In genomic region chr3:155805802-155806618, GRCh38 we compare ENCODE assay signal across 8 cellular contexts. TPM values are rescaled to one million over a fixed set of nuclear protein-coding genes. Genes with fewer than 3 reads are reported as not detected.
DNase-seq lines count a peak whose midpoint lies in the region; ATAC-seq and TF ChIP-seq lines count a peak whose summit lies in the region.

C3orf33 (minus strand) TSS chr3:155806278; CDS start chr3:155806252, 26 bp downstream.

- H3K27me3 ChIP-seq in OCI-LY3 (ENCODE audit: low read depth, low read length) = 0 out of 2 replicates have a peak, but pooled peaks cover 6% of the 10 kb centered on the region

- H3K4me1 Mint-ChIP-seq in activated T-cell treated with anti-CD3 and anti-CD28 coated beads, Interleukin-2, amount 50 U/mL, for 24 hours (ENCODE audit: low read depth) = peaks cover 22% of the 10 kb centered on the region
- peaks cover 7 to 26% (median 18%) of the 10 kb centered on the region in 4 donors for H3K4me1 Mint-ChIP-seq in naive thymus-derived CD8-positive, alpha-beta T cell
- H3K4me1 Mint-ChIP-seq in stimulated activated naive B cell treated with anti-CD40 and anti-IgM and Interleukin-4, amounts not matched to agents 10 μg/mL and 1 μg/mL and 100 μg/mL, for 72 hours = peaks cover 2 to 20% of the 10 kb centered on the region in 2 donors

- H3K4me3 ChIP-seq in OCI-LY3 (ENCODE audit: low read length) = peak within 1 kb of the TSS; percentile 91

- peak within 1 kb of the TSS; percentile 97 for H2AFZ ChIP-seq in OCI-LY3 (ENCODE audit: low read depth, low read length)

- H3K4me2 ChIP-seq in OCI-LY3 (ENCODE audit: low read length) = peak within 1 kb of the TSS; percentile 92

- H3K4me3 Mint-ChIP-seq in activated T-cell treated with anti-CD3 and anti-CD28 coated beads, Interleukin-2, amount 50 U/mL, for 24 hours = peak within 1 kb of the TSS; percentile 86
- peak within 1 kb of the TSS; percentile 84 to 95 (median 90) for H3K4me3 Mint-ChIP-seq in naive thymus-derived CD8-positive, alpha-beta T cell
- H3K4me3 Mint-ChIP-seq in stimulated activated naive B cell treated with anti-CD40 and anti-IgM and Interleukin-4, amounts not matched to agents 10 μg/mL and 1 μg/mL and 100 μg/mL, for 72 hours = peak within 1 kb of the TSS; percentile 86 to 97

- no peaks in the 10 kb centered on the region for H3K9me3 ChIP-seq in OCI-LY3 (ENCODE audit: insufficient read depth, low read length)

- no peaks in the 10 kb centered on the region for H3K27me3 Mint-ChIP-seq in activated T-cell treated with anti-CD3 and anti-CD28 coated beads, Interleukin-2, amount 50 U/mL, for 24 hours
- H3K27me3 Mint-ChIP-seq in naive thymus-derived CD8-positive, alpha-beta T cell = peaks cover 7 to 11% (median 8%) of the 10 kb centered on the region in 5 donors
- H3K27me3 Mint-ChIP-seq in stimulated activated naive B cell treated with anti-CD40 and anti-IgM and Interleukin-4, amounts not matched to agents 10 μg/mL and 1 μg/mL and 100 μg/mL, for 72 hours = peaks cover 9 to 12% of the 10 kb centered on the region in 2 donors

- POLR2A ChIA-PET in naive thymus-derived CD8-positive, alpha-beta T cell (lab: Charles Lee) = interaction anchor here (0.6 to 2.6 kb wide), 13 partner anchors 44 to 1354 kb away, joined by 3 to 21 read pairs (median 3); partner anchors contain the start of genes CCNL1, GMPS and SLC33A1

- no peaks in the 10 kb centered on the region for H3K9me3 Mint-ChIP-seq in activated T-cell treated with anti-CD3 and anti-CD28 coated beads, Interleukin-2, amount 50 U/mL, for 24 hours
- H3K9me3 Mint-ChIP-seq in naive thymus-derived CD8-positive, alpha-beta T cell = no peaks in the 10 kb centered on the region
- H3K9me3 Mint-ChIP-seq in stimulated activated naive B cell treated with anti-CD40 and anti-IgM and Interleukin-4, amounts not matched to agents 10 μg/mL and 1 μg/mL and 100 μg/mL, for 72 hours = no peaks in the 10 kb centered on the region

- H3K36me3 ChIP-seq in OCI-LY3 (replicated peaks; ENCODE audit: low read depth, low read length) = no peaks in the 10 kb centered on the region

- TF ChIP-seq CTCF in OCI-LY3 (IDR thresholded peaks at IDR 0.05; ENCODE audit: low read depth, low read length) = peak; percentile 80

- peak; percentile 97 for ATAC-seq in GM21390 (IDR thresholded peaks at IDR 0.05; ENCODE audit: unreplicated experiment)
- peak; percentile 96 to 97 for ATAC-seq in naive thymus-derived CD8-positive, alpha-beta T cell
- ATAC-seq in stimulated activated naive B cell treated with anti-CD40 and anti-IgM and Interleukin-4, amounts not matched to agents 10 μg/mL and 1 μg/mL and 100 μg/mL, for 72 hours (replicated peaks) = peak; percentile 95 to 96

- H3K27ac ChIP-seq in OCI-LY3 (ENCODE audit: low read length) = no peak within 1 kb of the TSS; the same call in 1 of the 2 replicates

- H3K79me2 ChIP-seq in OCI-LY3 (ENCODE audit: low read length) = no peaks in the 10 kb centered on the region

- peaks cover 19% of the 10 kb centered on the region for H3K36me3 Mint-ChIP-seq in activated T-cell treated with anti-CD3 and anti-CD28 coated beads, Interleukin-2, amount 50 U/mL, for 24 hours (ENCODE audit: low read depth)
- peaks cover 4 to 13% (median 8%) of the 10 kb centered on the region in 3 donors for H3K36me3 Mint-ChIP-seq in naive thymus-derived CD8-positive, alpha-beta T cell
- H3K36me3 Mint-ChIP-seq in stimulated activated naive B cell treated with anti-CD40 and anti-IgM and Interleukin-4, amounts not matched to agents 10 μg/mL and 1 μg/mL and 100 μg/mL, for 72 hours = peaks cover 3 to 5% of the 10 kb centered on the region in 2 donors

- H3K4me1 ChIP-seq in OCI-LY3 (ENCODE audit: low read length) = peaks cover 7% of the 10 kb centered on the region; the same call in 1 of the 2 replicates

- no peaks in the 10 kb centered on the region for H4K20me1 ChIP-seq in OCI-LY3 (ENCODE audit: insufficient read depth, low read length)

- peak within 1 kb of the TSS; percentile 85 for H3K9ac ChIP-seq in OCI-LY3 (ENCODE audit: low read length)

- DNase-seq in DMS114 treated with DMSO at 0.1 percent for 48 hours (lab: John Stamatoyannopoulos, UW; ENCODE audit: unreplicated experiment) (peak; percentile 64), HUDEP-2 (lab: John Stamatoyannopoulos, UW; ENCODE audit: unreplicated experiment in 76 of 76) (peak in 75 of 76 experiments; percentile 21 to 93 (median 70)), fibroblast of gingiva (ENCODE audit: low read depth) (peak; percentile 50)
- peak; percentile 89 for DNase-seq in activated T-cell treated with anti-CD3 and anti-CD28 coated beads, Interleukin-2, amount 50 U/mL, for 24 hours
- peak; percentile 64 to 84 (median 78) for DNase-seq in naive thymus-derived CD8-positive, alpha-beta T cell
- DNase-seq in stimulated activated naive B cell treated with anti-CD40 and anti-IgM and Interleukin-4, amounts not matched to agents 10 μg/mL and 1 μg/mL and 100 μg/mL, for 72 hours = peak; percentile 70

- peak within 1 kb of the TSS; percentile 92 for H3K27ac Mint-ChIP-seq in activated T-cell treated with anti-CD3 and anti-CD28 coated beads, Interleukin-2, amount 50 U/mL, for 24 hours
- H3K27ac Mint-ChIP-seq in naive thymus-derived CD8-positive, alpha-beta T cell = peak within 1 kb of the TSS; percentile 27 to 93 (median 91)
- peak within 1 kb of the TSS; percentile 88 for H3K27ac Mint-ChIP-seq in stimulated activated naive B cell treated with anti-CD40 and anti-IgM and Interleukin-4, amounts not matched to agents 10 μg/mL and 1 μg/mL and 100 μg/mL, for 72 hours

RNA-seq across cellular contexts. Expression of gene C3orf33, which starts in this region (rescaled TPM):
- 1 to 10 TPM; 3.5 to 4.3 TPM for total RNA-seq in naive thymus-derived CD8-positive, alpha-beta T cell
- polyA plus RNA-seq in naive thymus-derived CD8-positive, alpha-beta T cell = 1 to 10 TPM; 3.2 to 5.6 (median 4.4) TPM
